ENCODE assay signal across 8 cellular contexts in genomic region chr1:153957744-153958110, GRCh38. TPM values are rescaled to one million over a fixed set of nuclear protein-coding genes. Genes with fewer than 3 reads are reported as not detected.
DNase-seq lines count a peak whose midpoint lies in the region; TF ChIP-seq lines count a peak whose summit lies in the region.

No MANE protein-coding gene starts in this region.

- H3K4me1 ChIP-seq in Caco-2 (peaks cover 26% of the 10 kb centered on the region), hepatocyte (ENCODE audit: insufficient read depth) (peaks cover 30% of the 10 kb centered on the region)

- CTCF ChIA-PET in Caco-2 (lab: Charles Lee), result interaction anchor here (1.5 to 1.8 kb wide), 2 partner anchors 10 to 11 kb away, joined by 5 to 8 read pairs; partner anchors contain the start of gene DENND4B

- H3K9me3 Mint-ChIP-seq in Caco-2 (ENCODE audit: unreplicated experiment), result no peaks in the 10 kb centered on the region
- no peaks in the 10 kb centered on the region for H3K9me3 Mint-ChIP-seq in activated naive CD4-positive, alpha-beta T cell treated with anti-CD3 and anti-CD28 coated beads, Interleukin-2, amount 50 U/mL, for 24 hours

- no peaks in the 10 kb centered on the region for H3K9me3 ChIP-seq in Caco-2
- H3K9me3 ChIP-seq in hepatocyte (ENCODE audit: low read depth), result no peaks in the 10 kb centered on the region

- H3K4me2 ChIP-seq in hepatocyte, result peak overlapping the region; percentile 97

- H3K27me3 ChIP-seq in Caco-2 (replicated peaks; ENCODE audit: control insufficient read depth, insufficient read depth, low read length), result no peaks in the 10 kb centered on the region
- no peaks in the 10 kb centered on the region for H3K27me3 ChIP-seq in hepatocyte

- no peaks in the 10 kb centered on the region for H3K9me2 ChIP-seq in hepatocyte (replicated peaks; ENCODE audit: insufficient read depth)

- peak overlapping the region; percentile 33 for H2AFZ ChIP-seq in hepatocyte

- no peaks in the 10 kb centered on the region for H3K27me3 Mint-ChIP-seq in Caco-2 (ENCODE audit: insufficient read depth, unreplicated experiment)
- no peaks in the 10 kb centered on the region for H3K27me3 Mint-ChIP-seq in activated naive CD4-positive, alpha-beta T cell treated with anti-CD3 and anti-CD28 coated beads, Interleukin-2, amount 50 U/mL, for 24 hours

- H3K79me2 ChIP-seq in hepatocyte, result peaks cover 75% of the 10 kb centered on the region

- H3K4me3 ChIP-seq in Caco-2 (ENCODE audit: low read depth, low read length) (peak overlapping the region; percentile 98), LNCaP clone FGC (ENCODE audit: low read depth, low read length) (peak overlapping the region; percentile 92), hepatocyte (peak overlapping the region; percentile 47)

- H3K36me3 Mint-ChIP-seq in Caco-2 (ENCODE audit: insufficient read depth, unreplicated experiment), result peaks cover 61% of the 10 kb centered on the region
- peaks cover 1% of the 10 kb centered on the region for H3K36me3 Mint-ChIP-seq in activated naive CD4-positive, alpha-beta T cell treated with anti-CD3 and anti-CD28 coated beads, Interleukin-2, amount 50 U/mL, for 24 hours

- peak overlapping the region; percentile 92 for H3K27ac ChIP-seq in hepatocyte

- intact Hi-C loops in Caco-2 (cut with micrococcal nuclease; ENCODE audit: unreplicated experiment), result no loop called here

- H3K27ac Mint-ChIP-seq in Caco-2 (ENCODE audit: unreplicated experiment), result peak overlapping the region; percentile 78
- peak overlapping the region; percentile 96 for H3K27ac Mint-ChIP-seq in activated naive CD4-positive, alpha-beta T cell treated with anti-CD3 and anti-CD28 coated beads, Interleukin-2, amount 50 U/mL, for 24 hours

- DNase-seq in Caco-2 (no peak), GM20000 (ENCODE audit: low spot score) (peak; percentile 71), LNCaP clone FGC (ENCODE audit: low read depth) (no peak), hepatocyte (ENCODE audit: low spot score) (no peak), NCI-H1092 treated with DMSO at 0.1 percent for 48 hours (lab: John Stamatoyannopoulos, UW) (no peak), OCI-M2 (lab: John Stamatoyannopoulos, UW; ENCODE audit: unreplicated experiment) (no peak)
- DNase-seq in stimulated activated CD4-positive, alpha-beta T cell treated with anti-CD3 and anti-CD28 coated beads, Interleukin-2, amount 100 ng/mL, for 24 hours, result peak; percentile 45 to 48

- H3K4me1 Mint-ChIP-seq in Caco-2 (ENCODE audit: low read depth, unreplicated experiment), result peaks cover 35% of the 10 kb centered on the region
- H3K4me1 Mint-ChIP-seq in activated naive CD4-positive, alpha-beta T cell treated with anti-CD3 and anti-CD28 coated beads, Interleukin-2, amount 50 U/mL, for 24 hours, result peaks cover 55% of the 10 kb centered on the region

- POLR2A ChIA-PET in Caco-2 (lab: Charles Lee), result interaction anchor here (1.5 to 2.5 kb wide), 2 partner anchors 9 to 20 kb away, joined by 12 to 22 read pairs; partner anchors contain the start of genes CREB3L4 and JTB

- peaks cover 4% of the 10 kb centered on the region for H3K36me3 ChIP-seq in Caco-2 (ENCODE audit: control insufficient read depth, insufficient read depth, low read length)
- no peaks in the 10 kb centered on the region for H3K36me3 ChIP-seq in hepatocyte (replicated peaks; ENCODE audit: insufficient read depth, low read depth)

- peaks cover 40% of the 10 kb centered on the region for H4K20me1 ChIP-seq in hepatocyte (ENCODE audit: insufficient read depth, poor library complexity, severe bottlenecking)

- no TSS peak for BruUV-seq in Caco-2 (replicated peaks; lab: Mats Ljungman, UMichigan)

- H3K4me3 Mint-ChIP-seq in Caco-2 (ENCODE audit: unreplicated experiment), result peak overlapping the region; percentile 88
- H3K4me3 Mint-ChIP-seq in activated naive CD4-positive, alpha-beta T cell treated with anti-CD3 and anti-CD28 coated beads, Interleukin-2, amount 50 U/mL, for 24 hours, result peak overlapping the region; percentile 95

- TF ChIP-seq CTCF in Caco-2 (IDR thresholded peaks at IDR 0.05; ENCODE audit: insufficient read depth in 1 of 2, low read depth in 1 of 2, low read length in 1 of 2, severe bottlenecking in 1 of 2, unreplicated experiment in 1 of 2), result no peak
- TF ChIP-seq CTCF in GM20000 (IDR thresholded peaks at IDR 0.05; ENCODE audit: extremely low read depth, missing control alignments), result no peak
- TF ChIP-seq CTCF in LNCaP clone FGC (IDR thresholded peaks at IDR 0.05; ENCODE audit: control insufficient read depth, extremely low read depth, insufficient read depth), result no peak
- no peak for TF ChIP-seq CTCF in hepatocyte (IDR thresholded peaks at IDR 0.05; ENCODE audit: poor library complexity)

- whole genome bisulfite sequencing in hepatocyte (ENCODE audit: low lambda C conversion rate, missing lambda C conversion rate), result 2% methylated on average over 11 of the region's 13 CpGs

RNA-seq across cellular contexts. Expression of gene CRTC2, which starts 0.7 kb away (rescaled TPM):
- total RNA-seq in Caco-2 (2022), result 24.4 and 30.8 TPM in 2 replicates
- 7.6 and 10.5 TPM in 2 replicates for total RNA-seq in hepatocyte
- polyA plus RNA-seq in hepatocyte, result 27.1 and 28.0 TPM in 2 replicates

RNA-seq across cellular contexts. Expression of gene SLC39A1, which starts 5.6 kb away (rescaled TPM):
- total RNA-seq in Caco-2 (2022) (135 and 150 TPM in 2 replicates), hepatocyte (141 and 158 TPM in 2 replicates)
- 163 and 174 TPM in 2 replicates for polyA plus RNA-seq in hepatocyte

RNA-seq across cellular contexts. Expression of gene CREB3L4, which starts 10.0 kb away (rescaled TPM):
- 9.0 and 9.8 TPM in 2 replicates for total RNA-seq in Caco-2 (2022)
- total RNA-seq in hepatocyte, result 10.9 and 15.1 TPM in 2 replicates
- 8.6 and 16.6 TPM in 2 replicates for polyA plus RNA-seq in hepatocyte

RNA-seq across cellular contexts. Expression of gene DENND4B, which starts 11.2 kb away (rescaled TPM):
- 78.2 and 79.0 TPM in 2 replicates for total RNA-seq in Caco-2 (2022)
- 8.8 and 15.4 TPM in 2 replicates for total RNA-seq in hepatocyte
- 22.3 and 30.6 TPM in 2 replicates for polyA plus RNA-seq in hepatocyte

RNA-seq across cellular contexts. Expression of gene JTB, which starts 19.7 kb away (rescaled TPM):
- total RNA-seq in Caco-2 (2022) (123 and 124 TPM in 2 replicates), hepatocyte (213 and 240 TPM in 2 replicates)
- polyA plus RNA-seq in hepatocyte, result 215 and 217 TPM in 2 replicates

Comparison
In these comparisons a context has a peak if more than half of its experiments do, and no peak if none do; other contexts are left out.
1. DNase-seq: peak in GM20000 (single experiment) and stimulated activated CD4-positive, alpha-beta T cell treated with anti-CD3 and anti-CD28 coated beads, Interleukin-2, amount 100 ng/mL, for 24 hours (2 of 2); none in Caco-2 (0 of 2), LNCaP clone FGC (single experiment), hepatocyte (single experiment), NCI-H1092 treated with DMSO at 0.1 percent for 48 hours (single experiment) and OCI-M2 (single experiment).
2. H3K4me3 ChIP-seq: peak in every context shown above with its lines; median percentile 98 in Caco-2; 92 in LNCaP clone FGC; 47 in hepatocyte.